1 cellular context compared by ENCODE assay signal in the genomic region with DNA sequence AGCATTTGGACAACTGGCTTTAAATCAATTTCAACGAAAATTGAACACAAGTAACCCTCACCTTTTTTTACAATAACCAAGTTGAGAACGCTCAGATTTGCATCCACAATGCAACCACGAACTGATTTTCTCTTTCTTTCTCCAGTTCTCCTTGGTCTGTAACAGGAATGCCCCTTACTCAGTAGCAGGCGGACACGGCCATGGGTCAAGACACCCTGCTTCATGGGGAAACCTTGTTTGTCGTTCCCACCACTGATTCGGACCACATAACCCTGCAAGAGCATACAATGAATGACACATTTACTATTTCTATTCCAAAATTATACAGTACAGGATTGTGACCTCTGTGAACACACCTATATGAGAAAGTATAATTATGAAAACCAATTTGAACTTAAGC.
TF ChIP-seq lines count a peak whose summit lies in the region.

No MANE protein-coding gene starts in this region.

TF ChIP-seq in GM12878, 131 proteins besides CTCF, POLR2A, EP300 and RAD21 (continued from another document):
- TF ChIP-seq, protein P1, sequence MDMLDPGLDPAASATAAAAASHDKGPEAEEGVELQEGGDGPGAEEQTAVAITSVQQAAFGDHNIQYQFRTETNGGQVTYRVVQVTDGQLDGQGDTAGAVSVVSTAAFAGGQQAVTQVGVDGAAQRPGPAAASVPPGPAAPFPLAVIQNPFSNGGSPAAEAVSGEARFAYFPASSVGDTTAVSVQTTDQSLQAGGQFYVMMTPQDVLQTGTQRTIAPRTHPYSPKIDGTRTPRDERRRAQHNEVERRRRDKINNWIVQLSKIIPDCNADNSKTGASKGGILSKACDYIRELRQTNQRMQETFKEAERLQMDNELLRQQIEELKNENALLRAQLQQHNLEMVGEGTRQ (IDR thresholded peaks at IDR 0.05; ENCODE audit: borderline replicate concordance, low read depth, low read length) = no peak
- TF ChIP-seq ZNF384 (IDR thresholded peaks at IDR 0.05; ENCODE audit: borderline replicate concordance, low read depth, low read length) (no peak), ATF7 (IDR thresholded peaks at IDR 0.05; ENCODE audit: low read depth) (no peak), SREBF1 (IDR thresholded peaks at IDR 0.05; ENCODE audit: low read length) (no peak), CBFB (IDR thresholded peaks at IDR 0.05; ENCODE audit: low read depth) (no peak), NRF1 (conservative IDR thresholded peaks at IDR 0.05; ENCODE audit: low read depth, low read length) (no peak), SMAD5 (IDR thresholded peaks at IDR 0.05; ENCODE audit: low read depth) (peak; percentile 41; the same call in 1 of the 2 replicates), NR2F1 (conservative IDR thresholded peaks at IDR 0.05) (no peak), POU2F2 (IDR thresholded peaks at IDR 0.05; ENCODE audit: borderline replicate concordance, low read depth, low read length) (no peak), BACH1 (IDR thresholded peaks at IDR 0.05; ENCODE audit: borderline replicate concordance) (0 out of 2 replicates have a peak, but pooled peaks have one; percentile 34), TAF1 (IDR thresholded peaks at IDR 0.05; ENCODE audit: borderline replicate concordance, low read depth, low read length) (no peak)
- TF ChIP-seq, protein P2, sequence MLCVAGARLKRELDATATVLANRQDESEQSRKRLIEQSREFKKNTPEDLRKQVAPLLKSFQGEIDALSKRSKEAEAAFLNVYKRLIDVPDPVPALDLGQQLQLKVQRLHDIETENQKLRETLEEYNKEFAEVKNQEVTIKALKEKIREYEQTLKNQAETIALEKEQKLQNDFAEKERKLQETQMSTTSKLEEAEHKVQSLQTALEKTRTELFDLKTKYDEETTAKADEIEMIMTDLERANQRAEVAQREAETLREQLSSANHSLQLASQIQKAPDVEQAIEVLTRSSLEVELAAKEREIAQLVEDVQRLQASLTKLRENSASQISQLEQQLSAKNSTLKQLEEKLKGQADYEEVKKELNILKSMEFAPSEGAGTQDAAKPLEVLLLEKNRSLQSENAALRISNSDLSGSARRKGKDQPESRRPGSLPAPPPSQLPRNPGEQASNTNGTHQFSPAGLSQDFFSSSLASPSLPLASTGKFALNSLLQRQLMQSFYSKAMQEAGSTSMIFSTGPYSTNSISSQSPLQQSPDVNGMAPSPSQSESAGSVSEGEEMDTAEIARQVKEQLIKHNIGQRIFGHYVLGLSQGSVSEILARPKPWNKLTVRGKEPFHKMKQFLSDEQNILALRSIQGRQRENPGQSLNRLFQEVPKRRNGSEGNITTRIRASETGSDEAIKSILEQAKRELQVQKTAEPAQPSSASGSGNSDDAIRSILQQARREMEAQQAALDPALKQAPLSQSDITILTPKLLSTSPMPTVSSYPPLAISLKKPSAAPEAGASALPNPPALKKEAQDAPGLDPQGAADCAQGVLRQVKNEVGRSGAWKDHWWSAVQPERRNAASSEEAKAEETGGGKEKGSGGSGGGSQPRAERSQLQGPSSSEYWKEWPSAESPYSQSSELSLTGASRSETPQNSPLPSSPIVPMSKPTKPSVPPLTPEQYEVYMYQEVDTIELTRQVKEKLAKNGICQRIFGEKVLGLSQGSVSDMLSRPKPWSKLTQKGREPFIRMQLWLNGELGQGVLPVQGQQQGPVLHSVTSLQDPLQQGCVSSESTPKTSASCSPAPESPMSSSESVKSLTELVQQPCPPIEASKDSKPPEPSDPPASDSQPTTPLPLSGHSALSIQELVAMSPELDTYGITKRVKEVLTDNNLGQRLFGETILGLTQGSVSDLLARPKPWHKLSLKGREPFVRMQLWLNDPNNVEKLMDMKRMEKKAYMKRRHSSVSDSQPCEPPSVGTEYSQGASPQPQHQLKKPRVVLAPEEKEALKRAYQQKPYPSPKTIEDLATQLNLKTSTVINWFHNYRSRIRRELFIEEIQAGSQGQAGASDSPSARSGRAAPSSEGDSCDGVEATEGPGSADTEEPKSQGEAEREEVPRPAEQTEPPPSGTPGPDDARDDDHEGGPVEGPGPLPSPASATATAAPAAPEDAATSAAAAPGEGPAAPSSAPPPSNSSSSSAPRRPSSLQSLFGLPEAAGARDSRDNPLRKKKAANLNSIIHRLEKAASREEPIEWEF (IDR thresholded peaks at IDR 0.05; ENCODE audit: insufficient replicate concordance, low read depth, low read length) = no peak
